Comparison of ENCODE assay signal across 28 cellular contexts in the genomic region with DNA sequence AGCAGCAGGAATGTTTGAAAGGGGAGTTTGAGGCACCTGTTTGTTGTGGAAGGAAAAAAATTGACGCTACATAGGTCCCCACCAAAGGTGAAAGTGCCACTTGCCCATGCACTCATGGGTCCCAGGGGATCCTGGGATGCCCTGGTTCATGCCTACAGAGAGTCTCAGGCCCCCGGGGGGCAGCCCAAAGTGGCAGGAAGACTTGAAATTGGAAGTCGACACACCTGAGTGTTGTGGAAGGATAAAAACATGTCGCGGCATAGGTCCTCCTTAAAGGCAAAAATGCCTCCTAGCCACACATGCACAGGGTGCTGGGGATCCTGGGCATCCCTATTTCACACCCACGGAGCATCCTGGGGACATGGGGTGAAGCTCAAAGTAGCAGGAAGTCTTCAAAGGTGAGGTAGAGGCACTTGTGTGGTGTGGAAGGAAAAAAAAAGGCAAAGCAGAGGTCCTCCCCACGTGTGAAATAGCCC.
"Had no signal": no experiment of that assay in that cellular context is flagged by ENCODE, and none has a peak within 500 bp of the region (broad histone marks: within the 10 kb centered on the region; RNA-seq: fewer than 3 reads in every experiment).

No MANE protein-coding gene starts in this region.

- H3K27me3 ChIP-seq: cardiac muscle cell, foreskin keratinocyte, thyroid gland, upper lobe of left lung had no signal

- H3K36me3 Mint-ChIP-seq: stimulated activated memory B cell treated with anti-CD40 and anti-IgM and Interleukin-4, amounts not matched to agents 10 μg/mL and 1 μg/mL and 100 μg/mL, for 72 hours had no signal

- H3K4me1 Mint-ChIP-seq: stimulated activated memory B cell treated with anti-CD40 and anti-IgM and Interleukin-4, amounts not matched to agents 10 μg/mL and 1 μg/mL and 100 μg/mL, for 72 hours; stimulated activated naive CD8-positive, alpha-beta T cell treated with anti-CD3 and anti-CD28 coated beads, Interleukin-15, amount 100 ng/mL, for 72 hours had no signal

- H3K4me1 ChIP-seq: foreskin keratinocyte, heart left ventricle, left ventricle myocardium inferior, thyroid gland, upper lobe of left lung had no signal

- H3K27me3 Mint-ChIP-seq: activated naive CD8-positive, alpha-beta T cell; natural killer cell treated with Interleukin-12 subunit alpha and Interleukin-12 subunit beta and Interleukin-15 and Interleukin-18, amount 100 ng/mL, for 72 hours; stimulated activated naive CD8-positive, alpha-beta T cell treated with anti-CD3 and anti-CD28 coated beads, Interleukin-15, amount 100 ng/mL, for 72 hours had no signal

- DNase-seq: activated CD4-positive, alpha-beta T cell treated with anti-CD3 and anti-CD28 coated beads for 48 hours; activated CD4-positive, alpha-beta T cell treated with anti-CD3 and anti-CD28 coated beads, Interleukin-2, amount 50 U/mL, for 48 hours; activated CD8-positive, alpha-beta memory T cell treated with anti-CD3 and anti-CD28 coated beads, Interleukin-2, amount 50 U/mL, for 48 hours; activated T-cell treated with anti-CD3 and anti-CD28 coated beads, Interleukin-2, amount 50 U/mL, for 48 hours; cortex of kidney; foreskin keratinocyte; heart left ventricle; left ventricle myocardium inferior; mesendoderm; small intestine; stimulated activated CD4-positive, alpha-beta T cell treated with anti-CD3 and anti-CD28 coated beads, Interleukin-1b, Interleukin-23, amount 100 ng/mL, for 48 hours; stimulated activated CD4-positive, alpha-beta T cell treated with anti-CD3 and anti-CD28 coated beads, Interleukin-4, amount 100 ng/mL, for 4 hours; stimulated activated CD8-positive, alpha-beta memory T cell treated with anti-CD3 and anti-CD28 coated beads, Interleukin-4, amount 100 ng/mL, for 48 hours; stimulated activated naive CD8-positive, alpha-beta T cell treated with anti-CD3 and anti-CD28 coated beads, Interleukin-15, amount 100 ng/mL, for 72 hours; substantia nigra; thyroid gland had no signal

- H3K27ac ChIP-seq: cardiac muscle cell, foreskin keratinocyte, heart left ventricle, left ventricle myocardium inferior, thyroid gland, upper lobe of left lung, VCaP had no signal

- H3K4me3 ChIP-seq: cardiac muscle cell, heart left ventricle, left ventricle myocardium inferior, lung, mucosa of descending colon, thyroid gland, upper lobe of left lung had no signal

- H3K4me3 Mint-ChIP-seq: activated naive CD8-positive, alpha-beta T cell; natural killer cell treated with Interleukin-12 subunit alpha and Interleukin-12 subunit beta and Interleukin-15 and Interleukin-18, amount 100 ng/mL, for 72 hours; stimulated activated memory B cell treated with anti-CD40 and anti-IgM and Interleukin-4, amounts not matched to agents 10 μg/mL and 1 μg/mL and 100 μg/mL, for 72 hours; stimulated activated naive CD8-positive, alpha-beta T cell treated with anti-CD3 and anti-CD28 coated beads, Interleukin-15, amount 100 ng/mL, for 72 hours had no signal

- ATAC-seq: activated CD4-positive, CD25-positive, alpha-beta regulatory T cell treated with anti-CD3 and anti-CD28 coated beads, Interleukin-2, amount 50 U/mL, for 24 hours; esophagus mucosa; foreskin keratinocyte; heart left ventricle; mucosa of descending colon; natural killer cell treated with Interleukin-12 subunit alpha and Interleukin-12 subunit beta and Interleukin-15 and Interleukin-18, amount 100 ng/mL, for 72 hours; sciatic nerve; stimulated activated memory B cell treated with anti-CD40 and anti-IgM and Interleukin-4, amounts not matched to agents 10 μg/mL and 1 μg/mL and 100 μg/mL, for 72 hours; stimulated activated naive CD8-positive, alpha-beta T cell treated with anti-CD3 and anti-CD28 coated beads, Interleukin-15, amount 100 ng/mL, for 72 hours had no signal

- H3K27ac Mint-ChIP-seq: activated naive CD8-positive, alpha-beta T cell; activated T-helper 2 cell treated with anti-CD3 and anti-CD28 coated beads, Interferon-gamma antibody, Interleukin-2, Interleukin-4, amounts not matched to agents 10 μg/mL and 5 μg/mL and 100 μg/mL, durations not matched to agents 14 hours and 24 hours and 36 hours; natural killer cell treated with Interleukin-12 subunit alpha and Interleukin-12 subunit beta and Interleukin-15 and Interleukin-18, amount 100 ng/mL, for 72 hours; stimulated activated memory B cell treated with anti-CD40 and anti-IgM and Interleukin-4, amounts not matched to agents 10 μg/mL and 1 μg/mL and 100 μg/mL, for 72 hours; stimulated activated naive CD8-positive, alpha-beta T cell treated with anti-CD3 and anti-CD28 coated beads, Interleukin-15, amount 100 ng/mL, for 72 hours had no signal

- H3K36me3 ChIP-seq: cardiac muscle cell, heart left ventricle, left ventricle myocardium inferior, thyroid gland, upper lobe of left lung had no signal

- H3K9me3 ChIP-seq: thyroid gland had no signal
